30 cellular contexts compared by ENCODE assay signal in the genomic region with DNA sequence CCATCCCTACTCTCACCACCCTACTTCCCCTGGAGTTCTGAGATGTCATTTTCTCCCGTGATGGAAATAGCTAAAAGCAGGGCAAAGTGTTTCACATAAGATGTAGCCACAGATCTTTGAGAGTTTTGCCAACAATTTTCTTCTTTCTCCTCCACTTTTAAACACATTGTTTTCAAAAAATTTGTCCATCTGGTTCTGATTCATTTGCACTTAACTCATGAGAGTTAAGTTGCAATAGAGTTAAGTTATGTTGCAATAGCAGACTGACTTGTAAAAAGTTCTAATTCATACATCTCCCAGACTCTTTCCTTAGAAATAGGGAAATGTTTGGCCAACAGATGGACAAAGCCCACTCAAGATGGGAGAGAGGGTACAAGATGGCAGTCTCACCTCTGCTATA.
DNase-seq lines count a peak whose midpoint lies in the region; ATAC-seq and TF ChIP-seq lines count a peak whose summit lies in the region.
"Had no signal": no experiment of that assay in that cellular context is flagged by ENCODE, and none has a peak within 500 bp of the region (broad histone marks: within the 10 kb centered on the region; RNA-seq: fewer than 3 reads in every experiment).

No MANE protein-coding gene starts in this region.

- H3K4me3 ChIP-seq in right atrium auricular region, result no peak overlapping the region
- no peak overlapping the region for H3K4me3 ChIP-seq in fibroblast of the aortic adventitia (ENCODE audit: low read depth, low read length)
- H3K4me3 ChIP-seq: heart right ventricle, lower lobe of right lung, neural progenitor cell, Peyer's patch, psoas muscle, SK-N-MC, tibial artery had no signal

- peaks cover 0 to 3% of the 10 kb centered on the region in 2 donors for H3K9me3 Mint-ChIP-seq in effector memory CD8-positive, alpha-beta T cell
- H3K9me3 Mint-ChIP-seq: activated CD4-positive, alpha-beta T cell treated with anti-CD3 and anti-CD28 coated beads, Interleukin-2, amount 10 ng/mL, durations not matched to agents 24 days and 14 days; activated T-cell treated with anti-CD3 and anti-CD28 coated beads, Interleukin-2, amount 50 U/mL, for 72 hours; neural progenitor cell; stimulated activated naive CD8-positive, alpha-beta T cell treated with anti-CD3 and anti-CD28 coated beads, Interleukin-15, Interleukin-2, amounts not matched to agents 100 ng/mL and 50 ng/mL, for 24 hours had no signal

- H3K36me3 Mint-ChIP-seq in effector memory CD8-positive, alpha-beta T cell (ENCODE audit: insufficient read depth), result no peaks in the 10 kb centered on the region
- H3K36me3 Mint-ChIP-seq: neural progenitor cell had no signal

- ATAC-seq in Right ventricle myocardium inferior, result peak; percentile 18
- ATAC-seq in HG03095 (IDR thresholded peaks at IDR 0.05; ENCODE audit: unreplicated experiment), result no peak
- no peak for ATAC-seq in GM19324 (IDR thresholded peaks at IDR 0.05; ENCODE audit: low FRiP score, unreplicated experiment)
- no peak for ATAC-seq in effector memory CD8-positive, alpha-beta T cell (replicated peaks)
- ATAC-seq: activated T-cell treated with anti-CD3 and anti-CD28 coated beads, Interleukin-2, amount 50 U/mL, for 72 hours; esophagus mucosa; lower lobe of right lung; psoas muscle had no signal

- no peak overlapping the region for H3K27ac Mint-ChIP-seq in effector memory CD8-positive, alpha-beta T cell
- H3K27ac Mint-ChIP-seq: activated CD4-positive, alpha-beta T cell treated with anti-CD3 and anti-CD28 coated beads, Interleukin-2, amount 10 ng/mL, durations not matched to agents 24 days and 14 days; activated T-cell treated with anti-CD3 and anti-CD28 coated beads, Interleukin-2, amount 50 U/mL, for 72 hours; neural progenitor cell; stimulated activated naive CD8-positive, alpha-beta T cell treated with anti-CD3 and anti-CD28 coated beads, Interleukin-15, Interleukin-2, amounts not matched to agents 100 ng/mL and 50 ng/mL, for 24 hours had no signal

- no peak for TF ChIP-seq CTCF in right atrium auricular region (IDR thresholded peaks at IDR 0.05)
- no peak for TF ChIP-seq CTCF in fibroblast of the aortic adventitia (IDR thresholded peaks at IDR 0.05; ENCODE audit: insufficient read depth, low read length)

- intact Hi-C loops in Right ventricle myocardium inferior (cut with DNase I), result loop anchor here (5.0 to 10.0 kb wide), 2 partner anchors 90 to 222 kb away; no protein-coding TSS in a partner anchor

- H3K27me3 ChIP-seq in right atrium auricular region, result no peaks in the 10 kb centered on the region
- H3K27me3 ChIP-seq: heart right ventricle, neural progenitor cell, Peyer's patch, tibial artery had no signal

- no peaks in the 10 kb centered on the region for H3K36me3 ChIP-seq in right atrium auricular region
- H3K36me3 ChIP-seq: heart right ventricle, lower lobe of right lung, neural progenitor cell, Peyer's patch, tibial artery had no signal

- DNase-seq in Right ventricle myocardium inferior (ENCODE audit: missing footprints) (no peak), right atrium auricular region (ENCODE audit: low spot score) (no peak), amniotic epithelial cell (ENCODE audit: low read depth) (peak; percentile 73), fibroblast of the aortic adventitia (ENCODE audit: low read depth) (peak; percentile 90), stromal cell of bone marrow (ENCODE audit: low read depth) (peak; percentile 69)
- DNase-seq in effector memory CD8-positive, alpha-beta T cell, result no peak
- DNase-seq: 8988T; activated CD4-positive, alpha-beta T cell treated with anti-CD3 and anti-CD28 coated beads, Interleukin-2, amount 10 ng/mL, durations not matched to agents 24 days and 14 days; activated naive CD4-positive, alpha-beta T cell treated with anti-CD3 and anti-CD28 coated beads, Interleukin-2, amount 50 U/mL, for 16 hours; activated T-cell treated with anti-CD3 and anti-CD28 coated beads, Interleukin-2, amount 50 U/mL, for 72 hours; Calu3; cerebellar nuclear complex; effector CD4-positive, alpha-beta T cell; heart right ventricle; lower lobe of right lung; MM.1S; NCI-H1417 treated with DMSO at 0.1 percent for 48 hours; Peyer's patch; psoas muscle; stimulated activated CD4-positive, alpha-beta T cell treated with anti-CD3 and anti-CD28 coated beads, Interleukin-4, amount 100 ng/mL, for 24 hours; T-helper 2 cell; tibial artery had no signal

- H3K27ac ChIP-seq in right atrium auricular region, result no peak overlapping the region
- H3K27ac ChIP-seq: C4-2B, heart right ventricle, lower lobe of right lung, neural progenitor cell, Peyer's patch, psoas muscle, SK-N-MC, tibial artery, VCaP had no signal

- no peaks in the 10 kb centered on the region for H3K4me1 Mint-ChIP-seq in effector memory CD8-positive, alpha-beta T cell (ENCODE audit: low read depth in 2 of 2)
- H3K4me1 Mint-ChIP-seq: activated CD4-positive, alpha-beta T cell treated with anti-CD3 and anti-CD28 coated beads, Interleukin-2, amount 10 ng/mL, durations not matched to agents 24 days and 14 days had no signal

- H3K4me3 Mint-ChIP-seq in effector memory CD8-positive, alpha-beta T cell, result no peak overlapping the region
- H3K4me3 Mint-ChIP-seq: activated CD4-positive, alpha-beta T cell treated with anti-CD3 and anti-CD28 coated beads, Interleukin-2, amount 10 ng/mL, durations not matched to agents 24 days and 14 days; activated T-cell treated with anti-CD3 and anti-CD28 coated beads, Interleukin-2, amount 50 U/mL, for 72 hours; neural progenitor cell; stimulated activated naive CD8-positive, alpha-beta T cell treated with anti-CD3 and anti-CD28 coated beads, Interleukin-15, Interleukin-2, amounts not matched to agents 100 ng/mL and 50 ng/mL, for 24 hours had no signal

- H3K27me3 Mint-ChIP-seq in effector memory CD8-positive, alpha-beta T cell, result no peaks in the 10 kb centered on the region
- H3K27me3 Mint-ChIP-seq: activated CD4-positive, alpha-beta T cell treated with anti-CD3 and anti-CD28 coated beads, Interleukin-2, amount 10 ng/mL, durations not matched to agents 24 days and 14 days had no signal

- H3K9me3 ChIP-seq in right atrium auricular region, result no peaks in the 10 kb centered on the region
- H3K9me3 ChIP-seq: heart right ventricle, lower lobe of right lung, Peyer's patch, psoas muscle, tibial artery had no signal

- peaks cover 0 to 6% of the 10 kb centered on the region in 2 donors for H3K4me1 ChIP-seq in right atrium auricular region
- H3K4me1 ChIP-seq: lower lobe of right lung, Peyer's patch had no signal

Comparison
In these comparisons a context has a peak if more than half of its experiments do, and no peak if none do; other contexts are left out.
1. DNase-seq: peak in amniotic epithelial cell (single experiment), fibroblast of the aortic adventitia (single experiment) and stromal cell of bone marrow (single experiment); none in Right ventricle myocardium inferior (single experiment), right atrium auricular region (single experiment) and effector memory CD8-positive, alpha-beta T cell (0 of 3).